In the genomic region with DNA sequence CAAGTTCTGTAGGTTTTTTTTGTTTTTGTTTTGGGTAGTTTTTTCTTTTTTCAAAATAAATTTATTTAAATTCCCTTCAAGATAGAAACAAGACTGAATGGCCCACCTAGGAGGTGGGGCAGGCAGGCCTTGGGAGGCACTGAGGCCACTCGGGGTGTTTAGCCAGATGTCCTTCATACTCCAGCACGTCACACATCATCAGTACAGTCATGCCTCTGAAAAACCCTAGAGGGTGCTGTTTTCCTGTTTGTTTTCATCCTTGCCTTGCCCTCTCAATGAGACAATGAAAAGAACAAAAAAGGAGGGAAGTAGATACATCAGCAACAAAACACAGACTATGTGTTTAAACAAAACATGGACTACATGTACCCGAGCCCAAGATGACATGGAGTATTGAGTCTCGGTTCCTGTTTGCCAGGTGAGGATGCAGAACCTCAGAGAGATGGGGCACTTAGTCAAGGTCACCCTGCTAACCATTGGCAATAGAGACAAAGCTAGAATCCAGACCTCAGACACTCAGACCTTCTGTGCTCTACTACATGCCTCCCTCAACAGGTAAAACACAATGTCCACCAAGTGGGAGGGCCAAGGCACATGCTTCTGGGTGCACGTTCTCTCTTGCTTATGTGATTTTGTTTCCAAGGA, we compare ENCODE assay signal across 1 cellular context.
TF ChIP-seq lines count a peak whose summit lies in the region.

No MANE protein-coding gene starts in this region.

TF ChIP-seq in H1, 55 proteins besides CTCF, POLR2A, EP300 and RAD21:
- TF ChIP-seq SP4 (IDR thresholded peaks at IDR 0.05; ENCODE audit: low read length), result no peak
- peak; percentile 57 for TF ChIP-seq CREB1 (IDR thresholded peaks at IDR 0.05)
- 0 out of 2 replicates have a peak, but pooled peaks have one; percentile 5 for TF ChIP-seq JUND (IDR thresholded peaks at IDR 0.05; ENCODE audit: low read length)
- TF ChIP-seq CHD1 (IDR thresholded peaks at IDR 0.05; ENCODE audit: low read depth, low read length), result no peak
- TF ChIP-seq, protein P1, sequence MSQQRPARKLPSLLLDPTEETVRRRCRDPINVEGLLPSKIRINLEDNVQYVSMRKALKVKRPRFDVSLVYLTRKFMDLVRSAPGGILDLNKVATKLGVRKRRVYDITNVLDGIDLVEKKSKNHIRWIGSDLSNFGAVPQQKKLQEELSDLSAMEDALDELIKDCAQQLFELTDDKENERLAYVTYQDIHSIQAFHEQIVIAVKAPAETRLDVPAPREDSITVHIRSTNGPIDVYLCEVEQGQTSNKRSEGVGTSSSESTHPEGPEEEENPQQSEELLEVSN (IDR thresholded peaks at IDR 0.05), result peak; percentile 42; the same call in 1 of the 2 replicates
